ENCODE assay signal across 9 cellular contexts in the genomic region with DNA sequence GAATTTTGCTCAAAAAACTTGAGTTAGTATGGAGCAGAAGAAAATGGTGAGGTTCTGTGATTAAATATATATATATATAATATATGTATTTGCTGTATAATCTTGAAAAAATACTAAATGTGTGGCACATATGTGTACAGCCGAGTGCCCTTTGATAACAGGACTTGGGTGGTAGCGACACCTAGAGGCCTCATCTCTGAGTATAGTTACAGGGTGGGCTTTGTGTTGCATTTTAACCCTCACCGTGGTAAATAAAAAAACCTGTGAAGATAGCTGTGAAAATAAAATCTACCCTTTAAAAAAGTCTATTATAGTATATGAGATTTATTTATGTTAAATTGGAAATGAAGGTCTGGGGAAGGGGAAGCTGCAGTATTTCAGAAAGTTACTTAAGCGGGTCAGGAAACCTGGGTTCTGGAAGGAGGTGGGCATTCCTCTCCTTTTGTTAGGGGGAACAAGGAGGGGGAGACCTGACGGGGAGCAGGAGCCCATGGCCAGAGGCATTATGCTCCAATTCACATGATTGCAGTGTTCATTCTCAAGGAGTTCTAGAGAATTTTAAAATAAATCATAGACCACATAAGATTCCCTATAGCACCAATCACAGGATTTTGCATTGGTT.
DNase-seq lines count a peak whose midpoint lies in the region; ATAC-seq, FAIRE-seq and TF ChIP-seq lines count a peak whose summit lies in the region.
"Had no signal": no experiment of that assay in that cellular context is flagged by ENCODE, and none has a peak within 500 bp of the region (broad histone marks: within the 10 kb centered on the region; RNA-seq: fewer than 3 reads in every experiment).

No MANE protein-coding gene starts in this region.

- no peak overlapping the region for H3K9ac ChIP-seq in endothelial cell of umbilical vein (replicated peaks; ENCODE audit: extremely low read depth, insufficient read depth, low read length)

- no peaks in the 10 kb centered on the region for H3K36me3 ChIP-seq in endothelial cell of umbilical vein (ENCODE audit: control insufficient read depth in 2 of 2, extremely low read depth in 1 of 2, insufficient read depth in 2 of 2, low read length in 2 of 2)

- no peak overlapping the region for H3K27ac Mint-ChIP-seq in activated CD4-positive, alpha-beta T cell treated with anti-CD3 and anti-CD28 coated beads for 36 hours
- no peak overlapping the region for H3K27ac Mint-ChIP-seq in nephron progenitor cell
- H3K27ac Mint-ChIP-seq: dendritic cell treated with granulocyte-macrophage colony-stimulating factor and Interleukin-4, amounts not matched to agents 40 ng/mL and 50 ng/mL, for 4 days had no signal

- DNase-seq in GDM1 (lab: John Stamatoyannopoulos, UW), result peak; percentile 20
- peak; percentile 47 for DNase-seq in NCI-H1694 treated with DMSO at 0.1 percent for 48 hours (lab: John Stamatoyannopoulos, UW)
- peak; percentile 70 for DNase-seq in activated CD4-positive, alpha-beta T cell treated with anti-CD3 and anti-CD28 coated beads for 36 hours
- DNase-seq in endothelial cell of umbilical vein (ENCODE audit: low read depth, low spot score), result peak; percentile 64
- DNase-seq in nephron progenitor cell, result peak; percentile 65
- DNase-seq in urothelium cell line (ENCODE audit: low spot score), result peak; percentile 12

- H2AFZ ChIP-seq in endothelial cell of umbilical vein (ENCODE audit: low read depth, low read length), result no peak overlapping the region

- POLR2A ChIA-PET in activated CD4-positive, alpha-beta T cell treated with anti-CD3 and anti-CD28 coated beads for 36 hours (lab: Charles Lee), result interaction anchor here (0.6 kb wide), 1 partner anchor 73 kb away, joined by 3 read pairs; no protein-coding TSS in a partner anchor
- POLR2A ChIA-PET in endothelial cell of umbilical vein (lab: Charles Lee), result no interaction called here

- no peaks in the 10 kb centered on the region for H3K9me1 ChIP-seq in endothelial cell of umbilical vein (replicated peaks; ENCODE audit: control insufficient read depth, extremely low read depth, insufficient read depth, low read length)

- H3K9me3 Mint-ChIP-seq in activated CD4-positive, alpha-beta T cell treated with anti-CD3 and anti-CD28 coated beads for 36 hours (ENCODE audit: low read depth), result no peaks in the 10 kb centered on the region
- no peaks in the 10 kb centered on the region for H3K9me3 Mint-ChIP-seq in nephron progenitor cell
- H3K9me3 Mint-ChIP-seq: dendritic cell treated with granulocyte-macrophage colony-stimulating factor and Interleukin-4, amounts not matched to agents 40 ng/mL and 50 ng/mL, for 4 days had no signal

- no peaks in the 10 kb centered on the region for H3K4me1 Mint-ChIP-seq in activated CD4-positive, alpha-beta T cell treated with anti-CD3 and anti-CD28 coated beads for 36 hours
- no peaks in the 10 kb centered on the region for H3K4me1 Mint-ChIP-seq in nephron progenitor cell

- dilution Hi-C loops in endothelial cell of umbilical vein (cut with MboI; ENCODE audit: extremely low pct_ligation_motif_present, low sequenced_read_pairs), result no loop called here

- ATAC-seq in GM21825 (IDR thresholded peaks at IDR 0.05; ENCODE audit: unreplicated experiment) (peak; percentile 70), HG03571 (IDR thresholded peaks at IDR 0.05; ENCODE audit: unreplicated experiment) (no peak)
- ATAC-seq in activated CD4-positive, alpha-beta T cell treated with anti-CD3 and anti-CD28 coated beads for 36 hours, result peak; percentile 70

- no TSS peak for BruUV-seq in endothelial cell of umbilical vein (replicated peaks; lab: Mats Ljungman, UMichigan)

- intact Hi-C loops in activated CD4-positive, alpha-beta T cell treated with anti-CD3 and anti-CD28 coated beads for 36 hours (cut with DNase I, micrococcal nuclease), result loop anchor here (1.0 to 5.0 kb wide), 2 partner anchors 67 to 144 kb away; no protein-coding TSS in a partner anchor
- intact Hi-C loops in endothelial cell of umbilical vein (cut with micrococcal nuclease), result loop anchor here (1.0 to 5.0 kb wide), 6 partner anchors 79 to 636 kb away; partner anchors contain the start of genes HMGN3 and PHIP

- no peak overlapping the region for H3K4me2 ChIP-seq in endothelial cell of umbilical vein (ENCODE audit: insufficient read depth, low read length)

- H3K79me2 ChIP-seq in endothelial cell of umbilical vein (ENCODE audit: control insufficient read depth, insufficient read depth, low read length), result no peaks in the 10 kb centered on the region

- peaks cover 8% of the 10 kb centered on the region for H3K27me3 Mint-ChIP-seq in activated CD4-positive, alpha-beta T cell treated with anti-CD3 and anti-CD28 coated beads for 36 hours
- H3K27me3 Mint-ChIP-seq in nephron progenitor cell (ENCODE audit: low read depth, poor library complexity), result peaks cover 3% of the 10 kb centered on the region
- H3K27me3 Mint-ChIP-seq: dendritic cell treated with granulocyte-macrophage colony-stimulating factor and Interleukin-4, amounts not matched to agents 40 ng/mL and 50 ng/mL, for 4 days had no signal

- no peaks in the 10 kb centered on the region for H3K9me3 ChIP-seq in endothelial cell of umbilical vein (replicated peaks; ENCODE audit: control insufficient read depth, insufficient read depth, low read length)

- peak; percentile 51 to 62 for TF ChIP-seq CTCF in endothelial cell of umbilical vein (IDR thresholded peaks at IDR 0.05; ENCODE audit: extremely low read depth in 1 of 2, insufficient read depth in 1 of 2, low read depth in 1 of 2, low read length in 2 of 2)
- TF ChIP-seq CTCF in nephron progenitor cell (IDR thresholded peaks at IDR 0.05), result peak; percentile 82

- no peaks in the 10 kb centered on the region for H3K36me3 Mint-ChIP-seq in activated CD4-positive, alpha-beta T cell treated with anti-CD3 and anti-CD28 coated beads for 36 hours (ENCODE audit: low read depth)
- H3K36me3 Mint-ChIP-seq in nephron progenitor cell (ENCODE audit: low read depth), result no peaks in the 10 kb centered on the region

- FAIRE-seq in endothelial cell of umbilical vein (lab: Jason Lieb, UNC) (peak; percentile 81), urothelium cell line (lab: Jason Lieb, UNC) (no peak)

- no peaks in the 10 kb centered on the region for H3K4me1 ChIP-seq in endothelial cell of umbilical vein (ENCODE audit: control insufficient read depth, extremely low read depth, insufficient read depth, low read length)

- no peaks in the 10 kb centered on the region for H3K27me3 ChIP-seq in endothelial cell of umbilical vein (ENCODE audit: control insufficient read depth in 2 of 2, insufficient read depth in 2 of 2, low read length in 2 of 2)

- no peak overlapping the region for H3K4me3 ChIP-seq in endothelial cell of umbilical vein (replicated peaks in 1 of 3; ENCODE audit: insufficient read depth in 1 of 3, low read depth in 1 of 3, low read length in 3 of 3)

- H3K27ac ChIP-seq in endothelial cell of umbilical vein (ENCODE audit: insufficient read depth, low read depth, low read length), result no peak overlapping the region

- CTCF ChIA-PET in activated CD4-positive, alpha-beta T cell treated with anti-CD3 and anti-CD28 coated beads for 36 hours (lab: Charles Lee), result interaction anchor here (0.6 to 0.9 kb wide), 8 partner anchors 8 to 433 kb away, joined by 3 to 4 read pairs (median 4); no protein-coding TSS in a partner anchor
- CTCF ChIA-PET in endothelial cell of umbilical vein (lab: Charles Lee), result interaction anchor here (0.6 to 3.3 kb wide), 13 partner anchors 9 to 711 kb away, joined by 3 to 24 read pairs (median 3); no protein-coding TSS in a partner anchor

- TF ChIP-seq POLR2A in endothelial cell of umbilical vein (IDR thresholded peaks at IDR 0.05; ENCODE audit: low read depth, low read length), result no peak

- no peaks in the 10 kb centered on the region for H4K20me1 ChIP-seq in endothelial cell of umbilical vein (replicated peaks; ENCODE audit: control insufficient read depth, extremely low read depth, insufficient read depth, low read length)

- no peak overlapping the region for H3K4me3 Mint-ChIP-seq in activated CD4-positive, alpha-beta T cell treated with anti-CD3 and anti-CD28 coated beads for 36 hours
- no peak overlapping the region for H3K4me3 Mint-ChIP-seq in nephron progenitor cell
- H3K4me3 Mint-ChIP-seq: dendritic cell treated with granulocyte-macrophage colony-stimulating factor and Interleukin-4, amounts not matched to agents 40 ng/mL and 50 ng/mL, for 4 days had no signal

TF ChIP-seq in endothelial cell of umbilical vein, 7 proteins besides CTCF, POLR2A, EP300 and RAD21:
- TF ChIP-seq MYC (IDR thresholded peaks at IDR 0.05; ENCODE audit: low read depth, low read length), result no peak
- no peak for TF ChIP-seq FOS (IDR thresholded peaks at IDR 0.05; ENCODE audit: borderline replicate concordance, insufficient read depth, low read length)
- TF ChIP-seq MAX (IDR thresholded peaks at IDR 0.05; ENCODE audit: insufficient read depth, insufficient read length), result no peak
- no peak for TF ChIP-seq POLR2AphosphoS5 (IDR thresholded peaks at IDR 0.05; ENCODE audit: insufficient read depth, low read depth, low read length)
- no peak for TF ChIP-seq EZH2 (IDR thresholded peaks at IDR 0.05; ENCODE audit: borderline replicate concordance, low read depth, low read length, severe bottlenecking)
- no peak for TF ChIP-seq JUN (IDR thresholded peaks at IDR 0.05; ENCODE audit: borderline replicate concordance, insufficient read depth, insufficient read length, low read depth)
- no peak for TF ChIP-seq GATA2 (IDR thresholded peaks at IDR 0.05; ENCODE audit: insufficient read depth, insufficient read length, low read depth, low read length)

Comparison
In these comparisons a context has a peak if more than half of its experiments do, and no peak if none do; other contexts are left out.
1. DNase-seq: peak in every context shown above with its lines; median percentile 70 in activated CD4-positive, alpha-beta T cell treated with anti-CD3 and anti-CD28 coated beads for 36 hours; 65 in nephron progenitor cell; 64 in endothelial cell of umbilical vein; 47 in NCI-H1694 treated with DMSO at 0.1 percent for 48 hours; 20 in GDM1; 12 in urothelium cell line.